ENCODE assay signal across 24 cellular contexts in the genomic region with DNA sequence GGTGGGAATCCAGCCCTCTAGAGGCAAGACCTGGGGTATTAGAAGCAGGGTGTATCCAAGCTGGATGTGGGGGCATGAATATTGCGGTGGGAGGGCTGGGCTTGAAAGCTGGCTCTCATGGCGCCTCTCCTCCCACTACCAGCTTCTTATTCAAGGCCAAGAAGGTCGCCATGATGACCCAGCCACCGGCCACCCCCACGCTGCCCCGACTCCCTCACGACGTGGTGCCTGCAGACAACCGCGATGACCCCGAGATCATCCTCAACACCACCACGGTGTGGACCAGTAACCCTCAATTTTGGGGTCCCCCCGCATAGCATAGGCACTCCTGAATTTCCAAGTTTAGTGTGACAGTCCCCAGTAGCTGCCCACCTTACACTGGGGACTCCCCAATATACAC.
"Had no signal": no experiment of that assay in that cellular context is flagged by ENCODE, and none has a peak within 500 bp of the region (broad histone marks: within the 10 kb centered on the region; RNA-seq: fewer than 3 reads in every experiment).

No MANE protein-coding gene starts in this region.

- H3K4me1 ChIP-seq: stomach, suprapubic skin, testis, thyroid gland, tibial artery, tibial nerve, transverse colon, upper lobe of left lung, upper lobe of right lung, uterus, vagina had no signal

- H3K9me3 ChIP-seq: stomach, suprapubic skin, testis, thoracic aorta, thyroid gland, tibial artery, tibial nerve, transverse colon, upper lobe of left lung, upper lobe of right lung, uterus, vagina had no signal

- H3K4me3 ChIP-seq: stomach, suprapubic skin, testis, thoracic aorta, thyroid gland, tibial artery, tibial nerve, transverse colon, upper lobe of left lung, upper lobe of right lung, uterus, vagina had no signal

- H3K27me3 ChIP-seq: suprapubic skin, testis, thyroid gland, transverse colon, upper lobe of left lung, upper lobe of right lung, uterus, vagina had no signal

- DNase-seq: stimulated activated CD4-positive, alpha-beta T cell treated with anti-CD3 and anti-CD28 coated beads, Interleukin-2, amount 100 ng/mL, for 48 hours; stimulated activated CD4-positive, alpha-beta T cell treated with anti-CD3 and anti-CD28 coated beads, Interleukin-4, amount 100 ng/mL, for 1 hour; stimulated activated CD4-positive, alpha-beta T cell treated with anti-CD3 and anti-CD28 coated beads, Interleukin-4, amount 100 ng/mL, for 24 hours; stimulated activated CD4-positive, alpha-beta T cell treated with anti-CD3 and anti-CD28 coated beads, Interleukin-4, amount 100 ng/mL, for 4 hours; stimulated activated CD8-positive, alpha-beta memory T cell treated with anti-CD3 and anti-CD28 coated beads, Interleukin-4, amount 100 ng/mL, for 48 hours; stimulated activated naive B cell treated with anti-CD40 and anti-IgM and Interleukin-4, amounts not matched to agents 10 μg/mL and 1 μg/mL and 100 μg/mL, for 72 hours; stimulated activated naive CD4-positive, alpha-beta T cell; stimulated activated naive CD4-positive, alpha-beta T cell treated with Interleukin-2 at 50 U/mL for 16 hours; stimulated activated naive CD8-positive, alpha-beta T cell treated with anti-CD3 and anti-CD28 coated beads, Interleukin-15, amount 100 ng/mL, for 72 hours; stimulated activated naive CD8-positive, alpha-beta T cell treated with anti-CD3 and anti-CD28 coated beads, Interleukin-15, Interleukin-2, amounts not matched to agents 100 U/mL and 50 U/mL, for 24 hours; stomach; substantia nigra; testis; thyroid gland; tibial artery; transverse colon; trophoblast cell; upper lobe of right lung; uterus had no signal

- H3K27ac ChIP-seq: stomach, suprapubic skin, testis, thoracic aorta, thyroid gland, tibial artery, tibial nerve, transverse colon, upper lobe of left lung, upper lobe of right lung, uterus, vagina had no signal

- H3K36me3 ChIP-seq: suprapubic skin, thoracic aorta, thyroid gland, tibial artery, tibial nerve, transverse colon, upper lobe of left lung, upper lobe of right lung, uterus, vagina had no signal
